In the genomic region with DNA sequence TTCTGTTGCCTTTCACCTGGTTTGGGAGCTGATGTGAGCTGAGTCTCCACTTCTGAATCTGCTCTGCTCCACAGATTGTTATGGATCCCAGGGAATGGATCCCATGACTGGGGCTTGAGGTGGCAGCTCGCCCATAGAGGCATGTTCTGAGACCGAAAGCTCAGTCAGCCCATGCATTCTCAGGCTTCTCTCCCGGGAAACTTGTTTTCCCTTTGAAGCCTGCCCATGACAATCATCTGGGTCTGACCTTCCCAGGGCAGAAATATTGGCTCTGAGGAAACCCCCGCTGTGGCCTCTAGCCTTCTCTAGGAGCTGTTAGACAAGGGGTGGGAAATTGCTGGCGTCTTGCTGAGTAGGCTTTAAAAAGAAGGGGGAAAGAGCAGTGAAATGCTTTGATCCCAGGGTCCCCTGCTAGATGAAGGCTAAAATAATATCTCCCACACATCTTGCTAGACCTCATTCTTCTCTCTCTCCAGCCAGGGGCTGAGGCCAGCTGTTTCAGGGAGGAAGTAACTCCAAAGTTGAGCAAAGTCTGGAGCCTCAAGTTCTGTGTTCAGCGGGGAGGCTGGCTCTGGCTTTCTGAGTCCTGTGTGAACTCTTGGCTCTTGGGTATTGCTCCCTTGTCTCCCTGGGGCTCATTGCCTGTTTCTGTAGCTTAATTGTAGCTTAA, we compare ENCODE assay signal across 8 cellular contexts. TPM values are rescaled to one million over a fixed set of nuclear protein-coding genes. Genes with fewer than 3 reads are reported as not detected.
A peak's percentile ranks its signal among the peaks of the same experiment; 100 is the strongest.
DNase-seq lines count a peak whose midpoint lies in the region; ATAC-seq and TF ChIP-seq lines count a peak whose summit lies in the region.

No MANE protein-coding gene starts in this region.

- H3K9me1 ChIP-seq in IMR-90 (ENCODE audit: insufficient read depth, low read length), result peaks cover 9% of the 10 kb centered on the region

- H3K14ac ChIP-seq in IMR-90 (replicated peaks; ENCODE audit: low read depth, low read length), result peak overlapping the region; percentile 28

- no peak overlapping the region for H2BK5ac ChIP-seq in IMR-90 (ENCODE audit: low read depth, low read length, poor library complexity, severe bottlenecking)

- H2BK15ac ChIP-seq in IMR-90 (ENCODE audit: low read depth, low read length), result 0 out of 3 replicates have a peak overlapping the region, but pooled peaks have one; percentile 61

- CTCF ChIA-PET in IMR-90 (lab: Yijun Ruan, JAX), result interaction anchor here (0.6 to 0.9 kb wide), 2 partner anchors 13 to 48 kb away, joined by 3 read pairs; no protein-coding TSS in a partner anchor
- CTCF ChIA-PET in activated CD4-positive, alpha-beta memory T cell treated with anti-CD3 and anti-CD28 coated beads for 36 hours (lab: Charles Lee), result interaction anchor here (0.9 to 2.2 kb wide), 3 partner anchors 23 to 159 kb away, joined by 3 to 7 read pairs (median 3); partner anchors contain the start of gene TMEM150A

- no TSS peak for BruUV-seq in IMR-90 (replicated peaks; lab: Mats Ljungman, UMichigan)

- intact Hi-C loops in IMR-90 (cut with micrococcal nuclease), result no loop called here
- intact Hi-C loops in activated CD4-positive, alpha-beta memory T cell treated with anti-CD3 and anti-CD28 coated beads for 36 hours (cut with micrococcal nuclease), result loop anchor here (2.0 kb wide), 1 partner anchor 15 kb away; the partner anchor contains the start of gene RNF181
- intact Hi-C loops in right cardiac atrium (cut with DNase I), result no loop called here

- H3K4ac ChIP-seq in IMR-90 (ENCODE audit: low read depth, low read length), result peak overlapping the region; percentile 33; the same call in 1 of the 2 replicates

- H3K4me1 Mint-ChIP-seq in activated CD4-positive, alpha-beta memory T cell treated with anti-CD3 and anti-CD28 coated beads for 36 hours (ENCODE audit: low read depth), result peaks cover 39% of the 10 kb centered on the region

- peak overlapping the region; percentile 71 for H2BK120ac ChIP-seq in IMR-90 (ENCODE audit: low read depth, low read length)

- peaks cover 0 to 4% of the 10 kb centered on the region in 2 experiments; a peak in 1 of 4 replicates for H3K79me1 ChIP-seq in IMR-90 (ENCODE audit: low read depth in 1 of 2, low read length in 2 of 2)

- dilution Hi-C loops in IMR-90 (cut with HindIII; ENCODE audit: low sequenced_read_pairs, unreplicated experiment), result no loop called here

- peak overlapping the region; percentile 13; the same call in 1 of the 2 replicates for H3K9ac ChIP-seq in IMR-90 (ENCODE audit: low read depth, low read length)

- peak overlapping the region; percentile 32; the same call in 1 of the 2 replicates for H3K27ac ChIP-seq in IMR-90 (ENCODE audit: insufficient read depth, low read length)
- H3K27ac ChIP-seq in right cardiac atrium (ENCODE audit: low read length), result peak overlapping the region; percentile 82

- peak overlapping the region; percentile 57 for H4K91ac ChIP-seq in IMR-90 (ENCODE audit: insufficient read depth, low read depth, low read length)

- no peak overlapping the region for H2AFZ ChIP-seq in IMR-90 (replicated peaks; ENCODE audit: low read length, poor library complexity)

- H3K27me3 ChIP-seq in IMR-90 (ENCODE audit: control insufficient read depth, insufficient read depth, low read length), result no peaks in the 10 kb centered on the region
- no peaks in the 10 kb centered on the region for H3K27me3 ChIP-seq in right cardiac atrium (ENCODE audit: control insufficient read depth, insufficient read depth)

- H2BK20ac ChIP-seq in IMR-90 (ENCODE audit: low read depth, low read length), result peak overlapping the region; percentile 52; the same call in 1 of the 2 replicates

- TF ChIP-seq CTCF in IMR-90 (conservative IDR thresholded peaks at IDR 0.05; ENCODE audit: low read depth, low read length), result no peak

- DNase-seq in IMR-90, result no peak
- DNase-seq in activated CD4-positive, alpha-beta memory T cell treated with anti-CD3 and anti-CD28 coated beads for 36 hours, result no peak
- peak in 1 of 3 donors; percentile 69 for DNase-seq in right cardiac atrium
- DNase-seq in smooth muscle cell of the brain vasculature (ENCODE audit: low read depth, low spot score), result peak; percentile 92
- DNase-seq in NCI-H2029 (lab: John Stamatoyannopoulos, UW), result no peak
- DNase-seq in NCI-H748 treated with DMSO at 0.1 percent for 48 hours (lab: John Stamatoyannopoulos, UW), result no peak

- no peak for TF ChIP-seq POLR2A in IMR-90 (IDR thresholded peaks at IDR 0.05; ENCODE audit: low read depth, low read length)

- H4K5ac ChIP-seq in IMR-90 (ENCODE audit: low read depth, low read length), result peak overlapping the region; percentile 26; the same call in 1 of the 2 replicates

- H3K4me1 ChIP-seq in IMR-90 (ENCODE audit: control insufficient read depth, insufficient read depth, low read length) (peaks cover 22% of the 10 kb centered on the region), right cardiac atrium (ENCODE audit: control insufficient read depth, insufficient read depth, low read length) (peaks cover 14% of the 10 kb centered on the region)

- no peaks in the 10 kb centered on the region for H3K9me3 ChIP-seq in IMR-90 (ENCODE audit: control insufficient read depth, insufficient read depth, low read length)
- no peaks in the 10 kb centered on the region for H3K9me3 ChIP-seq in right cardiac atrium (ENCODE audit: control insufficient read depth, low read length)

- 73% methylated on average over 2 of the region's 6 CpGs; no CpG with 5 or more reads in 1 of the 2 experiments for WGBS in IMR-90 (ENCODE audit: extremely low coverage in 2 of 2, insufficient read length in 1 of 2), 2 experiments
- 45% methylated on average over 6 of the region's 6 CpGs for WGBS in right cardiac atrium

- H3K9me3 Mint-ChIP-seq in activated CD4-positive, alpha-beta memory T cell treated with anti-CD3 and anti-CD28 coated beads for 36 hours, result no peaks in the 10 kb centered on the region

- no peak overlapping the region for H3K4me3 ChIP-seq in IMR-90 (ENCODE audit: insufficient read depth, low read depth, low read length)
- H3K4me3 ChIP-seq in right cardiac atrium (ENCODE audit: low read length), result no peak overlapping the region

- H4K8ac ChIP-seq in IMR-90 (ENCODE audit: low read depth in 2 of 2, low read length in 2 of 2), result peak overlapping the region; percentile 65 to 66; a peak in 3 of 4 replicates

- H3K4me3 Mint-ChIP-seq in activated CD4-positive, alpha-beta memory T cell treated with anti-CD3 and anti-CD28 coated beads for 36 hours, result peak overlapping the region; percentile 95

- in situ Hi-C loops in IMR-90 (cut with MboI; ENCODE audit: low sequenced_read_pairs), result no loop called here

- peak overlapping the region; percentile 87 for H3K27ac Mint-ChIP-seq in activated CD4-positive, alpha-beta memory T cell treated with anti-CD3 and anti-CD28 coated beads for 36 hours

- no peak overlapping the region for H3K56ac ChIP-seq in IMR-90 (ENCODE audit: extremely low read depth, insufficient read depth, low read length)

- POLR2A ChIA-PET in IMR-90 (lab: Charles Lee; ENCODE audit: unreplicated experiment), result no interaction called here
- POLR2A ChIA-PET in activated CD4-positive, alpha-beta memory T cell treated with anti-CD3 and anti-CD28 coated beads for 36 hours (lab: Charles Lee), result interaction anchor here (0.5 to 3.1 kb wide), 6 partner anchors 16 to 161 kb away, joined by 3 to 20 read pairs (median 4); partner anchors contain the start of genes GGCX, RNF181 and SH2D6

- H3K27me3 Mint-ChIP-seq in activated CD4-positive, alpha-beta memory T cell treated with anti-CD3 and anti-CD28 coated beads for 36 hours, result no peaks in the 10 kb centered on the region

- H3K23ac ChIP-seq in IMR-90 (ENCODE audit: low read depth, low read length), result peak overlapping the region; percentile 50; the same call in 1 of the 2 replicates

- no peaks in the 10 kb centered on the region for H4K20me1 ChIP-seq in IMR-90 (ENCODE audit: insufficient read depth, low read length)

- H2AK9ac ChIP-seq in IMR-90 (replicated peaks; ENCODE audit: low read depth, low read length, poor library complexity), result no peak overlapping the region

- no peak overlapping the region; the same call in 1 of the 2 replicates for H3K4me2 ChIP-seq in IMR-90 (ENCODE audit: low read depth, low read length)

- peak overlapping the region; percentile 16; the same call in 1 of the 2 replicates for H3K18ac ChIP-seq in IMR-90 (ENCODE audit: low read depth, low read length)

- no peak for TF ChIP-seq RAD21 in IMR-90 (IDR thresholded peaks at IDR 0.05; ENCODE audit: low read length)

- H2AK5ac ChIP-seq in IMR-90 (ENCODE audit: low read depth, low read length), result no peak overlapping the region

- no peak for ATAC-seq in IMR-90 (ENCODE audit: low read depth)
- ATAC-seq in right cardiac atrium, result peak in 1 of 2 donors; percentile 14
- no peak for ATAC-seq in GM18520 (IDR thresholded peaks at IDR 0.05; ENCODE audit: unreplicated experiment)
- no peak for ATAC-seq in GM21360 (IDR thresholded peaks at IDR 0.05; ENCODE audit: unreplicated experiment)

- H3K36me3 Mint-ChIP-seq in activated CD4-positive, alpha-beta memory T cell treated with anti-CD3 and anti-CD28 coated beads for 36 hours, result peaks cover 17% of the 10 kb centered on the region

- no peaks in the 10 kb centered on the region for H3K36me3 ChIP-seq in IMR-90 (ENCODE audit: control insufficient read depth, insufficient read depth, low read length)

RNA-seq across cellular contexts. Expression of gene VAMP8, which starts 2.0 kb away (rescaled TPM):
- total RNA-seq in IMR-90 (2012; rRNA removed) (0.83 and 0.90 TPM in 2 replicates), right cardiac atrium (10 to 100 TPM; 30.3 to 38.3 (median 35.2) TPM)
- polyA plus RNA-seq in IMR-90 (2012; rRNA removed) (1.7 and 1.9 TPM in 2 replicates), right cardiac atrium (24.9 TPM)
- 0.82 and 2.4 TPM in 2 replicates for polyA plus RNA-seq in IMR-90 (2012; cell fraction: cytosol; rRNA removed)
- polyA plus RNA-seq in IMR-90 (2012; cell fraction: nucleus; rRNA removed; ENCODE audit: low replicate concordance), result 0.13 and 2.1 TPM in 2 replicates
- total RNA-seq in activated CD4-positive, alpha-beta memory T cell treated with anti-CD3 and anti-CD28 coated beads for 36 hours, result 100 to 1,000 TPM; 112 to 114 TPM

RNA-seq across cellular contexts. Expression of gene VAMP5, which starts 4.8 kb away (rescaled TPM):
- 13.8 and 27.8 TPM in 2 replicates for total RNA-seq in IMR-90 (2012; rRNA removed)
- polyA plus RNA-seq in IMR-90 (2012; rRNA removed), result 103 and 121 TPM in 2 replicates
- 209 and 319 TPM in 2 replicates for polyA plus RNA-seq in IMR-90 (2012; cell fraction: cytosol; rRNA removed)
- polyA plus RNA-seq in IMR-90 (2012; cell fraction: nucleus; rRNA removed; ENCODE audit: low replicate concordance), result 51.1 and 83.2 TPM in 2 replicates
- 10 to 100 TPM; 49.7 to 51.9 TPM for total RNA-seq in activated CD4-positive, alpha-beta memory T cell treated with anti-CD3 and anti-CD28 coated beads for 36 hours
- 100 to 1,000 TPM in 1 of 4 donors, 10 to 100 TPM in 3; 79.1 to 113 (median 81.1) TPM for total RNA-seq in right cardiac atrium
- 127 TPM for polyA plus RNA-seq in right cardiac atrium

RNA-seq across cellular contexts. Expression of gene RNF181, which starts 16.1 kb away (rescaled TPM):
- total RNA-seq in IMR-90 (2012; rRNA removed), result 326 and 498 TPM in 2 replicates
- polyA plus RNA-seq in IMR-90 (2012; rRNA removed), result 438 and 481 TPM in 2 replicates
- polyA plus RNA-seq in IMR-90 (2012; cell fraction: cytosol; rRNA removed), result 538 and 709 TPM in 2 replicates
- 203 and 232 TPM in 2 replicates for polyA plus RNA-seq in IMR-90 (2012; cell fraction: nucleus; rRNA removed; ENCODE audit: low replicate concordance)
- total RNA-seq in activated CD4-positive, alpha-beta memory T cell treated with anti-CD3 and anti-CD28 coated beads for 36 hours, result 100 to 1,000 TPM; 120 to 124 TPM
- 100 to 1,000 TPM in 2 of 4 donors, 10 to 100 TPM in 2; 96.1 to 111 (median 102) TPM for total RNA-seq in right cardiac atrium
- polyA plus RNA-seq in right cardiac atrium, result 169 TPM

RNA-seq across cellular contexts. Expression of gene GGCX, which starts 18.1 kb away (rescaled TPM):
- 31.9 and 35.0 TPM in 2 replicates for total RNA-seq in IMR-90 (2012; rRNA removed)
- polyA plus RNA-seq in IMR-90 (2012; rRNA removed), result 37.0 and 39.4 TPM in 2 replicates
- 57.1 and 81.4 TPM in 2 replicates for polyA plus RNA-seq in IMR-90 (2012; cell fraction: cytosol; rRNA removed)
- polyA plus RNA-seq in IMR-90 (2012; cell fraction: nucleus; rRNA removed; ENCODE audit: low replicate concordance), result 60.6 and 63.6 TPM in 2 replicates
- 10 to 100 TPM; 24.2 to 25.2 TPM for total RNA-seq in activated CD4-positive, alpha-beta memory T cell treated with anti-CD3 and anti-CD28 coated beads for 36 hours
- total RNA-seq in right cardiac atrium, result 10 to 100 TPM; 27.7 to 35.8 (median 30.8) TPM
- polyA plus RNA-seq in right cardiac atrium, result 17.9 TPM

RNA-seq across cellular contexts. Expression of gene TMEM150A, which starts 23.1 kb away (rescaled TPM):
- total RNA-seq in IMR-90 (2012; rRNA removed), result 4.7 and 4.8 TPM in 2 replicates
- polyA plus RNA-seq in IMR-90 (2012; rRNA removed), result 16.3 and 19.1 TPM in 2 replicates
- polyA plus RNA-seq in IMR-90 (2012; cell fraction: cytosol; rRNA removed), result 15.8 and 27.0 TPM in 2 replicates
- 30.8 and 68.9 TPM in 2 replicates for polyA plus RNA-seq in IMR-90 (2012; cell fraction: nucleus; rRNA removed; ENCODE audit: low replicate concordance)
- total RNA-seq in activated CD4-positive, alpha-beta memory T cell treated with anti-CD3 and anti-CD28 coated beads for 36 hours, result 1 to 10 TPM; 1.2 to 1.6 TPM
- total RNA-seq in right cardiac atrium, result 10 to 100 TPM; 14.5 to 17.5 (median 16.5) TPM
- 19.0 TPM for polyA plus RNA-seq in right cardiac atrium

Comparison
In these comparisons a context has a peak if more than half of its experiments do, and no peak if none do; other contexts are left out.
1. RNA of gene VAMP8, which starts 2.0 kb away (total RNA-seq): 112 to 114 TPM in activated CD4-positive, alpha-beta memory T cell treated with anti-CD3 and anti-CD28 coated beads for 36 hours and 30.3 to 38.3 TPM in right cardiac atrium; 0.83 to 0.90 TPM in IMR-90; every median in the first group is over 10 times any median in the second.